Comparison of ENCODE assay signal across 8 cellular contexts in the genomic region with DNA sequence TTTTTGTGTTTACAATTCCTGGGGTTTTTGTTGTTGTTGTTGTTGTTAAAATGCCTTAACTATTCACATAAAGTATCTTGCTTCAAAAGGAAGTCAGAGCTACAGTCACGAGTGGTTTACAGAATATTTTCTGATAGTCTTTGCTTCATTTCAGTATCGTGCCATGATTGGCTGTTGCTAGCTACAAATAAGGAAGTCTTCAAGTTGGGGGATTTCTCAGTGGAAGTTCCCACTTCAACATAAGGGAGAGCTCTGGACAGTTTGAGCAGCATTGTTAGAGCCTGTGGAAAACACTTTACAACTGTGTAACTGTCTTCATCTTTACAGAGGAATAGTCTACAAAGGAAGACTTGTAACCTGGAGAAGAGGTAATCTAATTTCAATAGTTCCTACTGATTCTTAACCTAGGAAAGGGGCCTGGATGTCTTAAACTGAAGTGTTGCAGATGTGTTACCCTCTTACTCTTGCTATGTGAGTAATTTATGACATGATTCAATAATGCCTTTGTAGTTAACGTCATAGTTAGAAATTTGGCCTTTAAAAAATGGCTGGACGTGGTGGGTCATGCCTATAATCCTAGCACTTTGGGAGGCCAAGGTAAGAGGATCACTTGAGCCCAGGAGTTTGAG. TPM values are rescaled to one million over a fixed set of nuclear protein-coding genes. Genes with fewer than 3 reads are reported as not detected.
A peak's percentile ranks its signal among the peaks of the same experiment; 100 is the strongest.
DNase-seq lines count a peak whose midpoint lies in the region; ATAC-seq, FAIRE-seq and TF ChIP-seq lines count a peak whose summit lies in the region.

No MANE protein-coding gene starts in this region.

- WGBS in ovary, 3 donors, result 15 to 28% (median 27%) methylated on average over 4 of the region's 4 CpGs

- TF ChIP-seq EP300 in ovary (IDR thresholded peaks at IDR 0.05), result no peak

- no peaks in the 10 kb centered on the region for H3K36me3 ChIP-seq in adipocyte (ENCODE audit: control insufficient read depth, insufficient read depth, low read length, severe bottlenecking)
- H3K36me3 ChIP-seq in vagina, result no peaks in the 10 kb centered on the region
- no peaks in the 10 kb centered on the region for H3K36me3 ChIP-seq in ovary

- peak; percentile 77 for ATAC-seq in GM21515 (IDR thresholded peaks at IDR 0.05; ENCODE audit: unreplicated experiment)
- ATAC-seq in left lobe of liver, result peak; percentile 63

- H3K27ac ChIP-seq in vagina (peak overlapping the region; percentile 50), ovary (peak overlapping the region in 1 of 2 donors; percentile 34)

- FAIRE-seq in GM12891 (lab: Jason Lieb, UNC), result peak; percentile 85

- TF ChIP-seq POLR2A in GM12891 (IDR thresholded peaks at IDR 0.05; ENCODE audit: low read depth, low read length) (peak; percentile 95), vagina (IDR thresholded peaks at IDR 0.05) (no peak), ovary (IDR thresholded peaks at IDR 0.05) (no peak)

- H3K4me3 ChIP-seq in adipocyte (ENCODE audit: low read length) (peak overlapping the region; percentile 71), vagina (no peak overlapping the region), ovary (no peak overlapping the region)

- intact Hi-C loops in vagina (cut with DNase I), result no loop called here
- intact Hi-C loops in ovary (cut with DNase I), result no loop called here

- no peak for DNase-seq in GM12891 (ENCODE audit: insufficient read length, low spot score)
- DNase-seq in KG1 (lab: John Stamatoyannopoulos, UW), result peak; percentile 78
- DNase-seq in adipocyte (ENCODE audit: low read depth), result no peak
- no peak for DNase-seq in left lobe of liver (ENCODE audit: low spot score)
- no peak for DNase-seq in vagina (ENCODE audit: extremely low spot score in 2 of 2)
- DNase-seq in ovary, result no peak
- no peak for DNase-seq in NCI-H345 (lab: John Stamatoyannopoulos, UW)

- H3K9ac ChIP-seq in adipocyte (ENCODE audit: low read length), result peak overlapping the region; percentile 48

- H3K27me3 ChIP-seq in adipocyte (replicated peaks; ENCODE audit: control insufficient read depth, insufficient read depth, low read length) (no peaks in the 10 kb centered on the region), vagina (no peaks in the 10 kb centered on the region), ovary (no peaks in the 10 kb centered on the region)

- peaks cover 33% of the 10 kb centered on the region for H3K4me1 ChIP-seq in adipocyte (ENCODE audit: control insufficient read depth, insufficient read depth, low read length)
- H3K4me1 ChIP-seq in vagina, result peaks cover 30% of the 10 kb centered on the region
- H3K4me1 ChIP-seq in ovary (ENCODE audit: insufficient read depth), result peaks cover 10% of the 10 kb centered on the region

- H3K9me3 ChIP-seq in adipocyte (ENCODE audit: control insufficient read depth, low read length), result no peaks in the 10 kb centered on the region
- H3K9me3 ChIP-seq in vagina, result no peaks in the 10 kb centered on the region
- no peaks in the 10 kb centered on the region for H3K9me3 ChIP-seq in ovary

- TF ChIP-seq CTCF in vagina (IDR thresholded peaks at IDR 0.05), result no peak
- no peak for TF ChIP-seq CTCF in ovary (IDR thresholded peaks at IDR 0.05)

TF ChIP-seq in GM12891, 5 proteins besides CTCF, POLR2A, EP300 and RAD21:
- TF ChIP-seq POU2F2 (IDR thresholded peaks at IDR 0.05; ENCODE audit: low read depth, low read length) (no peak), TAF1 (IDR thresholded peaks at IDR 0.05; ENCODE audit: low read depth, low read length) (peak; percentile 82; the same call in 1 of the 2 replicates), PAX5 (IDR thresholded peaks at IDR 0.05; ENCODE audit: insufficient read depth, low read length, severe bottlenecking) (no peak), POLR2AphosphoS5 (IDR thresholded peaks at IDR 0.05; ENCODE audit: low read depth, low read length) (peak; percentile 85; the same call in 1 of the 2 replicates), SPI1 (IDR thresholded peaks at IDR 0.05; ENCODE audit: low read depth, low read length) (peak; percentile 93)

RNA-seq across cellular contexts. Expression of a gene that starts 23.4 kb away (rescaled TPM):
- polyA plus RNA-seq in GM12891 (2012; ENCODE audit: low read depth, missing spikeins), result 45.7 TPM
- total RNA-seq in left lobe of liver, result 28.1 TPM
- total RNA-seq in vagina, result 94.0 TPM
- 10 to 100 TPM; 34.6 to 99.8 (median 53.1) TPM for total RNA-seq in ovary
- polyA plus RNA-seq in ovary, result 10 to 100 TPM; 31.4 to 38.8 TPM
